ENCODE assay signal across 15 cellular contexts in the genomic region with DNA sequence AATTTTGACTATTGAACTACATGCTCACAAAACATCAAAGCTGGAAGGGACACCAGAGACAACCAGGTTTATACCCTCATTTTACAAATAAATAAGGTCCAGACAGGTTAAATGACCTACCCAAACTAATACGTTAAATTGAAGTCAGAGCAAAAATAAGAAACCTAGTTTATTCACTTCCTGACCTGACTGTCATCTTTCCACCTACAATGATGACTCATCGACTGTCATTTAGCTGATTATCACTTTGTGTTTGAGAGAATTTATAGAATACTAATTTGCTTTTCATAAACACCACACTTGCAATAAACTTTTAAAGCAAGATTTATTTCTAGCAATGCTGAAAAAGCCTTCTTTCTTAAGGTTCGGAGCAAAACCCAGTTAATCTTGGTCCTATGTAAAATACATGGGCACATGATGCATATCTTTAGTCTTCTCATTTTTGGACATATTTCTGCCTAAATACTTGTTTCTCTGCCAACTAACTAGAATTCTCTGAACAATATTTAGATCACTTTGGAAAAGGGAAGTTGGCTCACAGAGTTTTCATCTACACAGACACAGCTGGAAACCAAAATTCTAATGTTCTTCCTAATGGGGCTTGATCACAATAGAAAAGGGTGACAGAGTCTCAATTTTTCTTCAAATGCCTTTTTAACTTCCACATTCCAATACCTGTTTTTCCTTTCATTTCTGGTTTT. TPM values are rescaled to one million over a fixed set of nuclear protein-coding genes. Genes with fewer than 3 reads are reported as not detected.
DNase-seq lines count a peak whose midpoint lies in the region; ATAC-seq, FAIRE-seq and TF ChIP-seq lines count a peak whose summit lies in the region.
"Had no signal": no experiment of that assay in that cellular context is flagged by ENCODE, and none has a peak within 500 bp of the region (broad histone marks: within the 10 kb centered on the region; RNA-seq: fewer than 3 reads in every experiment).

No MANE protein-coding gene starts in this region.

- dilution Hi-C loops in IMR-90 (cut with HindIII; ENCODE audit: low sequenced_read_pairs, unreplicated experiment) = no loop called here

- H3K56ac ChIP-seq in IMR-90 (ENCODE audit: extremely low read depth, insufficient read depth, low read length) (no peak overlapping the region), mesendoderm (ENCODE audit: low read length) (no peak overlapping the region)

- TF ChIP-seq POLR2A in A549 (IDR thresholded peaks at IDR 0.05; ENCODE audit: low read length) (no peak), IMR-90 (IDR thresholded peaks at IDR 0.05; ENCODE audit: low read depth, low read length) (no peak)

- H3K27ac ChIP-seq in A549 (no peak overlapping the region), IMR-90 (ENCODE audit: insufficient read depth, low read length) (no peak overlapping the region), mesendoderm (ENCODE audit: low read depth, low read length) (no peak overlapping the region), PC-9 (no peak overlapping the region)
- H3K27ac ChIP-seq: vagina had no signal

- H2BK120ac ChIP-seq in IMR-90 (ENCODE audit: low read depth, low read length) (no peak overlapping the region), mesendoderm (ENCODE audit: low read depth, low read length) (no peak overlapping the region)

- no TSS peak for BruUV-seq in IMR-90 (replicated peaks; lab: Mats Ljungman, UMichigan)
- no TSS peak for BruUV-seq in PC-9 (replicated peaks; lab: Mats Ljungman, UMichigan)

- H3K79me2 ChIP-seq in mesendoderm (ENCODE audit: control insufficient read depth, insufficient read depth, low read length) = no peaks in the 10 kb centered on the region
- no peaks in the 10 kb centered on the region for H3K79me2 ChIP-seq in PC-9 (ENCODE audit: low read depth)

- H3K9me3 ChIP-seq in A549 (no peaks in the 10 kb centered on the region), IMR-90 (ENCODE audit: control insufficient read depth, insufficient read depth, low read length) (no peaks in the 10 kb centered on the region), PC-9 (ENCODE audit: insufficient read depth, low read depth) (no peaks in the 10 kb centered on the region)
- H3K9me3 ChIP-seq: vagina had no signal

- H2BK5ac ChIP-seq in IMR-90 (ENCODE audit: low read depth, low read length, poor library complexity, severe bottlenecking) = no peak overlapping the region
- H2BK5ac ChIP-seq in mesendoderm (ENCODE audit: low read length) = no peak overlapping the region

- no peaks in the 10 kb centered on the region for H4K20me1 ChIP-seq in IMR-90 (ENCODE audit: insufficient read depth, low read length)
- no peaks in the 10 kb centered on the region for H4K20me1 ChIP-seq in PC-9 (ENCODE audit: insufficient read depth)

- H3K18ac ChIP-seq in IMR-90 (ENCODE audit: low read depth, low read length) (no peak overlapping the region), mesendoderm (ENCODE audit: low read length) (no peak overlapping the region)

- H4K5ac ChIP-seq in IMR-90 (ENCODE audit: low read depth, low read length) = no peak overlapping the region
- no peak overlapping the region for H4K5ac ChIP-seq in mesendoderm (ENCODE audit: low read length)

- no peak overlapping the region for H2BK15ac ChIP-seq in IMR-90 (ENCODE audit: low read depth, low read length)
- H2BK15ac ChIP-seq in mesendoderm (replicated peaks; ENCODE audit: low read depth) = no peak overlapping the region

- H3K79me1 ChIP-seq in IMR-90 (ENCODE audit: low read depth in 1 of 2, low read length in 2 of 2) (no peaks in the 10 kb centered on the region), mesendoderm (ENCODE audit: low read length) (no peaks in the 10 kb centered on the region)

- no peaks in the 10 kb centered on the region; the same call in 1 of the 2 replicates for H3F3A ChIP-seq in PC-9 (ENCODE audit: insufficient read depth, low read depth)

- ATAC-seq in A549 (no peak), IMR-90 (ENCODE audit: low read depth) (no peak), GM18861 (IDR thresholded peaks at IDR 0.05; ENCODE audit: unreplicated experiment) (no peak)

- H2AFZ ChIP-seq in IMR-90 (replicated peaks; ENCODE audit: low read length, poor library complexity) (no peak overlapping the region), PC-9 (no peak overlapping the region)

- TF ChIP-seq CTCF in A549 (IDR thresholded peaks at IDR 0.05) = no peak
- no peak for TF ChIP-seq CTCF in GM13977 (IDR thresholded peaks at IDR 0.05; ENCODE audit: extremely low read depth, insufficient read depth, missing control alignments)
- no peak for TF ChIP-seq CTCF in IMR-90 (conservative IDR thresholded peaks at IDR 0.05; ENCODE audit: low read depth, low read length)
- TF ChIP-seq CTCF in PC-9 (conservative IDR thresholded peaks at IDR 0.05) = no peak

- no peaks in the 10 kb centered on the region for H3K9me1 ChIP-seq in IMR-90 (ENCODE audit: insufficient read depth, low read length)

- H3K36me3 ChIP-seq in IMR-90 (ENCODE audit: control insufficient read depth, insufficient read depth, low read length) (no peaks in the 10 kb centered on the region), mesendoderm (ENCODE audit: control insufficient read depth, insufficient read depth, low read length) (no peaks in the 10 kb centered on the region), PC-9 (ENCODE audit: low read depth) (no peaks in the 10 kb centered on the region)
- H3K36me3 ChIP-seq: vagina had no signal

- POLR2A ChIA-PET in A549 (lab: Yijun Ruan, JAX) (no interaction called here), IMR-90 (lab: Charles Lee; ENCODE audit: unreplicated experiment) (no interaction called here), PC-9 (lab: Charles Lee; ENCODE audit: unreplicated experiment) (no interaction called here)

- intact Hi-C loops in IMR-90 (cut with micrococcal nuclease) = no loop called here
- intact Hi-C loops in PC-9 (cut with micrococcal nuclease; ENCODE audit: unreplicated experiment) = no loop called here

- H3K27me3 Mint-ChIP-seq in activated naive CD8-positive, alpha-beta T cell treated with anti-CD3 and anti-CD28 coated beads for 36 hours = no peaks in the 10 kb centered on the region
- H3K27me3 Mint-ChIP-seq: central memory CD8-positive, alpha-beta T cell had no signal

- H3K27ac Mint-ChIP-seq in activated naive CD8-positive, alpha-beta T cell treated with anti-CD3 and anti-CD28 coated beads for 36 hours = peak overlapping the region; percentile 67

- H3K9ac ChIP-seq in IMR-90 (ENCODE audit: low read depth, low read length) (no peak overlapping the region), mesendoderm (ENCODE audit: low read length) (no peak overlapping the region)

- in situ Hi-C loops in GM13977 (cut with MboI; ENCODE audit: low pct_unique_long_range_greater_than_20kb, low sequenced_read_pairs, unreplicated experiment) (no loop called here), IMR-90 (cut with MboI; ENCODE audit: low sequenced_read_pairs) (no loop called here)

- H3K4me3 ChIP-seq in A549 (no peak overlapping the region), IMR-90 (ENCODE audit: insufficient read depth, low read depth, low read length) (no peak overlapping the region), mesendoderm (ENCODE audit: low read length) (no peak overlapping the region), PC-9 (no peak overlapping the region)
- H3K4me3 ChIP-seq: skin epidermis, vagina had no signal

- no peak for TF ChIP-seq EP300 in A549 (IDR thresholded peaks at IDR 0.05)

- H2AK5ac ChIP-seq in IMR-90 (ENCODE audit: low read depth, low read length) (no peak overlapping the region), mesendoderm (ENCODE audit: low read length) (no peak overlapping the region)

- 59% methylated on average over 3 of the region's 3 CpGs for WGBS in A549 (ENCODE audit: missing lambda C conversion rate)
- WGBS in IMR-90 (ENCODE audit: extremely low coverage in 2 of 2, insufficient read length in 1 of 2), 2 experiments = 40% methylated on average over 1 of the region's 3 CpGs; no CpG with 5 or more reads in 1 of the 2 experiments
- WGBS in mesendoderm (ENCODE audit: extremely low coverage, insufficient coverage, low lambda C conversion rate) = no CpG with 5 or more reads among the region's 3 CpGs

- CTCF ChIA-PET in A549 (lab: Yijun Ruan, JAX) (no interaction called here), IMR-90 (lab: Yijun Ruan, JAX) (interaction anchor here (0.6 to 1.0 kb wide), 3 partner anchors 9 to 18 kb away, joined by 3 to 5 read pairs (median 4); no protein-coding TSS in a partner anchor), PC-9 (lab: Charles Lee) (no interaction called here)

- peaks cover 6% of the 10 kb centered on the region for H3K9me3 Mint-ChIP-seq in activated naive CD8-positive, alpha-beta T cell treated with anti-CD3 and anti-CD28 coated beads for 36 hours
- H3K9me3 Mint-ChIP-seq: central memory CD8-positive, alpha-beta T cell had no signal

- H3K4ac ChIP-seq in IMR-90 (ENCODE audit: low read depth, low read length) = no peak overlapping the region
- H3K4ac ChIP-seq in mesendoderm (ENCODE audit: low read depth, low read length) = no peak overlapping the region

- H3K36me3 Mint-ChIP-seq in activated naive CD8-positive, alpha-beta T cell treated with anti-CD3 and anti-CD28 coated beads for 36 hours = peaks cover 16% of the 10 kb centered on the region

- peak; percentile 7 for FAIRE-seq in A549 (lab: Jason Lieb, UNC)

- H3K14ac ChIP-seq in IMR-90 (replicated peaks; ENCODE audit: low read depth, low read length) = no peak overlapping the region

- H3K9me2 ChIP-seq in PC-9 (ENCODE audit: insufficient read depth) = no peaks in the 10 kb centered on the region

- H2AK9ac ChIP-seq in IMR-90 (replicated peaks; ENCODE audit: low read depth, low read length, poor library complexity) = no peak overlapping the region

- TF ChIP-seq RAD21 in A549 (conservative IDR thresholded peaks at IDR 0.05 in 1 of 2, IDR thresholded peaks at IDR 0.05 in 1 of 2) (no peak), IMR-90 (IDR thresholded peaks at IDR 0.05; ENCODE audit: low read length) (no peak)

- H4K8ac ChIP-seq in IMR-90 (ENCODE audit: low read depth in 2 of 2, low read length in 2 of 2) = no peak overlapping the region
- no peak overlapping the region for H4K8ac ChIP-seq in mesendoderm (ENCODE audit: low read depth, low read length)

- H3K4me1 Mint-ChIP-seq in activated naive CD8-positive, alpha-beta T cell treated with anti-CD3 and anti-CD28 coated beads for 36 hours = peaks cover 67% of the 10 kb centered on the region

- H3K4me2 ChIP-seq in A549 = no peak overlapping the region
- H3K4me2 ChIP-seq in IMR-90 (ENCODE audit: low read depth, low read length) = no peak overlapping the region
- no peak overlapping the region for H3K4me2 ChIP-seq in mesendoderm (ENCODE audit: low read length)
- H3K4me2 ChIP-seq in PC-9 = no peak overlapping the region

- H3K27me3 ChIP-seq in IMR-90 (ENCODE audit: control insufficient read depth, insufficient read depth, low read length) (no peaks in the 10 kb centered on the region), mesendoderm (ENCODE audit: insufficient read depth, low read length, poor library complexity) (no peaks in the 10 kb centered on the region), PC-9 (ENCODE audit: insufficient read depth, low read depth) (no peaks in the 10 kb centered on the region)
- H3K27me3 ChIP-seq: vagina had no signal

- no peak overlapping the region for H2BK20ac ChIP-seq in IMR-90 (ENCODE audit: low read depth, low read length)

- no peak overlapping the region for H4K91ac ChIP-seq in IMR-90 (ENCODE audit: insufficient read depth, low read depth, low read length)

- H3K23ac ChIP-seq in IMR-90 (ENCODE audit: low read depth, low read length) (no peak overlapping the region), mesendoderm (ENCODE audit: low read length) (no peak overlapping the region)

- H3K4me1 ChIP-seq in A549 = peaks cover 16% of the 10 kb centered on the region; the same call in 1 of the 3 replicates
- H3K4me1 ChIP-seq in IMR-90 (ENCODE audit: control insufficient read depth, insufficient read depth, low read length) = peaks cover 6% of the 10 kb centered on the region
- no peaks in the 10 kb centered on the region for H3K4me1 ChIP-seq in mesendoderm (ENCODE audit: control insufficient read depth, low read depth, low read length)
- no peaks in the 10 kb centered on the region for H3K4me1 ChIP-seq in PC-9 (replicated peaks; ENCODE audit: insufficient read depth)
- H3K4me1 ChIP-seq: vagina had no signal

- DNase-seq in A549 (ENCODE audit: low read depth in 1 of 2, low spot score in 1 of 2) = no peak
- peak; percentile 21 for DNase-seq in GM13977 (ENCODE audit: low spot score)
- no peak for DNase-seq in IMR-90
- no peak for DNase-seq in activated naive CD8-positive, alpha-beta T cell treated with anti-CD3 and anti-CD28 coated beads for 36 hours
- DNase-seq in mesendoderm = no peak
- DNase-seq in central memory CD4-positive, alpha-beta T cell = no peak
- DNase-seq in PC-9 = no peak
- DNase-seq: C1 segment of cervical spinal cord, NCI-H1417 treated with DMSO at 0.1 percent for 48 hours, NCI-H82 had no signal

- peak overlapping the region; percentile 22 for H3K4me3 Mint-ChIP-seq in activated naive CD8-positive, alpha-beta T cell treated with anti-CD3 and anti-CD28 coated beads for 36 hours
- H3K4me3 Mint-ChIP-seq: central memory CD8-positive, alpha-beta T cell; neural crest cell had no signal

RNA-seq across cellular contexts. Expression of a gene that starts 16.7 kb away (rescaled TPM):
- 0.06 and 0.09 TPM in 2 replicates for polyA plus RNA-seq in A549 (2011; rRNA removed)
- polyA plus RNA-seq in A549 (2012; cell fraction: cytosol; rRNA removed) = 0.01 and 0.03 TPM in 2 replicates
- polyA plus RNA-seq in A549 (2012; cell fraction: nucleus; rRNA removed) = 0.02 TPM in 2 replicates
- 0.04 to 0.05 TPM in 2 of 3 replicates, not detected in the other for polyA plus RNA-seq in A549 (2017; fragmentation: RNase III; extraction: RNeasy Plus Mini Kit Qiagen cat#74134 plus additional on column Dnase treatment)
- not detected in 2 replicates for polyA minus RNA-seq in A549 (2011; rRNA and poly(A)+ RNA removed)
- 15.2 and 15.8 TPM in 2 replicates for total RNA-seq in IMR-90 (2012; rRNA removed)
- polyA plus RNA-seq in IMR-90 (2012; rRNA removed) = 6.1 and 6.9 TPM in 2 replicates
- 1.1 and 1.3 TPM in 2 replicates for polyA plus RNA-seq in IMR-90 (2012; cell fraction: cytosol; rRNA removed)
- 0.35 and 2.8 TPM in 2 replicates for polyA plus RNA-seq in IMR-90 (2012; cell fraction: nucleus; rRNA removed; ENCODE audit: low replicate concordance)
- total RNA-seq in activated naive CD8-positive, alpha-beta T cell treated with anti-CD3 and anti-CD28 coated beads for 36 hours = 10 to 100 TPM; 89.3 to 93.6 TPM
- polyA plus RNA-seq in mesendoderm (2013, experiment 1 of 2) = 0.56 TPM
- polyA plus RNA-seq in mesendoderm (2013, experiment 2 of 2) = 0.64 TPM
- not detected in 2 replicates for total RNA-seq in PC-9 (2021)

Comparison
In these comparisons a context has a peak if more than half of its experiments do, and no peak if none do; other contexts are left out.
1. RNA of a gene that starts 16.7 kb away (total RNA-seq): 89.3 to 93.6 TPM in activated naive CD8-positive, alpha-beta T cell treated with anti-CD3 and anti-CD28 coated beads for 36 hours and 15.2 to 15.8 TPM in IMR-90; not detected in PC-9; every median in the first group is over 10 times any median in the second.